22 cellular contexts compared by ENCODE assay signal in the genomic region with DNA sequence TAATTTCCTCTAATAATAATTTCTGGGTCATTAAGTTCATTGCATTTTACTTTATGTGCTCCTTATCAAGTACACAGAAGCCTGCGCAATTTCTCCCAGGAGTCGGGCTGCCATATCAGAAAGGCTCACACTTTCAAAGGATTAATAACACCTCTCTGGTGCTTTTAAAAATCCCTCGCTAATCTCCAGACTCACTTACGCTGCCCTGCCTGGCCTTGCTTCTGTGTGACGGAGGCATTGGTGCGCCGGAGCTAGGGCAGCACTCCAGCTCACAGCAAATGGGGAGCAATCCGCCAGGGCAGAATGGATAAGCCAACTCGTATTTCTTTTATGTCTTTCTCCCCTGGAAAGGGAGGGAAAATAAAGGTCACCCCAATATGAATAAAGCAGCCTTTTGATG.
A peak's percentile ranks its signal among the peaks of the same experiment; 100 is the strongest.
DNase-seq lines count a peak whose midpoint lies in the region; ATAC-seq and TF ChIP-seq lines count a peak whose summit lies in the region.
"Had no signal": no experiment of that assay in that cellular context is flagged by ENCODE, and none has a peak within 500 bp of the region (broad histone marks: within the 10 kb centered on the region; RNA-seq: fewer than 3 reads in every experiment).

No MANE protein-coding gene starts in this region.

- no peaks in the 10 kb centered on the region for H3K27me3 Mint-ChIP-seq in nephron progenitor cell (ENCODE audit: low read depth, poor library complexity)
- H3K27me3 Mint-ChIP-seq in CD14-positive monocyte (ENCODE audit: low read depth in 3 of 3): peaks cover 0 to 1% (median 1%) of the 10 kb centered on the region in 3 donors
- H3K27me3 Mint-ChIP-seq: CD4-positive, alpha-beta memory T cell had no signal

- H3K4me1 ChIP-seq in heart left ventricle (peaks cover 0 to 6% (median 0%) of the 10 kb centered on the region in 12 donors), stomach (peaks cover 0 to 7% (median 4%) of the 10 kb centered on the region in 4 donors), foreskin keratinocyte (peaks cover 7% of the 10 kb centered on the region)
- H3K4me1 ChIP-seq: Peyer's patch had no signal

- TF ChIP-seq EP300 in stomach (IDR thresholded peaks at IDR 0.05): no peak

- 41 to 54% (median 45%) methylated on average over 8 to 9 of the region's 9 CpGs for WGBS in heart left ventricle, 4 donors
- 24 to 46% (median 38%) methylated on average over 8 to 9 of the region's 9 CpGs for WGBS in stomach, 5 donors

- H3K27ac ChIP-seq in heart left ventricle: no peak overlapping the region
- H3K27ac ChIP-seq in stomach: no peak overlapping the region
- H3K27ac ChIP-seq in foreskin keratinocyte: no peak overlapping the region
- H3K27ac ChIP-seq: HL-60, KMS-11, Peyer's patch, SK-N-MC had no signal

- H3K9me3 ChIP-seq in heart left ventricle (peaks cover 0 to 10% (median 0%) of the 10 kb centered on the region in 12 donors), stomach (no peaks in the 10 kb centered on the region)
- H3K9me3 ChIP-seq: Peyer's patch had no signal

- TF ChIP-seq CTCF in heart left ventricle (IDR thresholded peaks at IDR 0.05) (no peak), nephron progenitor cell (IDR thresholded peaks at IDR 0.05) (no peak), stomach (IDR thresholded peaks at IDR 0.05) (no peak), CD14-positive monocyte (IDR thresholded peaks at IDR 0.05) (no peak), foreskin keratinocyte (conservative IDR thresholded peaks at IDR 0.05) (no peak)

- H3K36me3 Mint-ChIP-seq in nephron progenitor cell (ENCODE audit: low read depth): peaks cover 14% of the 10 kb centered on the region
- H3K36me3 Mint-ChIP-seq in CD14-positive monocyte: no peaks in the 10 kb centered on the region
- H3K36me3 Mint-ChIP-seq: CD4-positive, alpha-beta memory T cell had no signal

- TF ChIP-seq POLR2A in heart left ventricle (IDR thresholded peaks at IDR 0.05): no peak
- TF ChIP-seq POLR2A in stomach (IDR thresholded peaks at IDR 0.05): no peak

- H3K4me3 ChIP-seq in heart left ventricle: no peak overlapping the region
- no peak overlapping the region for H3K4me3 ChIP-seq in stomach
- H3K4me3 ChIP-seq: Peyer's patch, SK-N-MC had no signal

- H3K27ac Mint-ChIP-seq in nephron progenitor cell (peak overlapping the region; percentile 54), CD14-positive monocyte (no peak overlapping the region)
- H3K27ac Mint-ChIP-seq: CD4-positive, alpha-beta memory T cell had no signal

- peak in 1 of 5 donors; percentile 35 for DNase-seq in heart left ventricle
- DNase-seq in cardiac septum (ENCODE audit: low spot score): no peak
- DNase-seq in NCI-H82 (lab: John Stamatoyannopoulos, UW): peak; percentile 96
- no peak for DNase-seq in nephron progenitor cell
- DNase-seq in stomach: peak; percentile 49
- DNase-seq in CD14-positive monocyte (ENCODE audit: low spot score): no peak
- DNase-seq in foreskin keratinocyte: no peak
- DNase-seq in stimulated activated CD4-positive, alpha-beta T cell treated with anti-CD3 and anti-CD28 coated beads, Interleukin-2, amount 100 ng/mL, for 24 hours: no peak
- DNase-seq: CD4-positive, alpha-beta memory T cell; DMS53; EL; H9; MV-4-11; NCI-H1694 treated with DMSO at 0.1 percent for 48 hours; NCI-H2107; NCI-H69; NK-92 treated with Interleukin-12 subunit alpha and Interleukin-12 subunit beta, amount 100 ng/mL, for 24 hours; Peyer's patch; SHP77 had no signal

- peaks cover 23% of the 10 kb centered on the region for H3K9me3 Mint-ChIP-seq in nephron progenitor cell
- peaks cover 0 to 8% (median 6%) of the 10 kb centered on the region in 7 donors for H3K9me3 Mint-ChIP-seq in CD14-positive monocyte

- H3K4me1 Mint-ChIP-seq in nephron progenitor cell: no peaks in the 10 kb centered on the region
- H3K4me1 Mint-ChIP-seq in CD14-positive monocyte: no peaks in the 10 kb centered on the region
- H3K4me1 Mint-ChIP-seq: CD4-positive, alpha-beta memory T cell had no signal

- H3K36me3 ChIP-seq in heart left ventricle: no peaks in the 10 kb centered on the region
- no peaks in the 10 kb centered on the region for H3K36me3 ChIP-seq in stomach
- H3K36me3 ChIP-seq: Peyer's patch had no signal

- H3K27me3 ChIP-seq in heart left ventricle (no peaks in the 10 kb centered on the region), stomach (no peaks in the 10 kb centered on the region), foreskin keratinocyte (no peaks in the 10 kb centered on the region)
- H3K27me3 ChIP-seq: Peyer's patch had no signal

- H3K4me3 Mint-ChIP-seq in nephron progenitor cell (no peak overlapping the region), CD14-positive monocyte (no peak overlapping the region)
- H3K4me3 Mint-ChIP-seq: CD4-positive, alpha-beta memory T cell; H9 had no signal

- intact Hi-C loops in heart left ventricle (cut with DNase I) (no loop called here), cardiac septum (cut with DNase I) (no loop called here), stomach (cut with DNase I; ENCODE audit: low total_unique reads) (no loop called here), CD14-positive monocyte (cut with micrococcal nuclease) (no loop called here)

- peak in 3 of 4 donors; percentile 38 to 83 (median 44) for ATAC-seq in heart left ventricle
- ATAC-seq in foreskin keratinocyte: no peak

Comparison
In these comparisons a context has a peak if more than half of its experiments do, and no peak if none do; other contexts are left out.
1. DNase-seq: peak in NCI-H82 (single experiment) and stomach (single experiment); none in cardiac septum (single experiment), nephron progenitor cell (single experiment), CD14-positive monocyte (single experiment), foreskin keratinocyte (0 of 2) and stimulated activated CD4-positive, alpha-beta T cell treated with anti-CD3 and anti-CD28 coated beads, Interleukin-2, amount 100 ng/mL, for 24 hours (0 of 2).